Comparison of ENCODE assay signal across 9 cellular contexts in the genomic region with DNA sequence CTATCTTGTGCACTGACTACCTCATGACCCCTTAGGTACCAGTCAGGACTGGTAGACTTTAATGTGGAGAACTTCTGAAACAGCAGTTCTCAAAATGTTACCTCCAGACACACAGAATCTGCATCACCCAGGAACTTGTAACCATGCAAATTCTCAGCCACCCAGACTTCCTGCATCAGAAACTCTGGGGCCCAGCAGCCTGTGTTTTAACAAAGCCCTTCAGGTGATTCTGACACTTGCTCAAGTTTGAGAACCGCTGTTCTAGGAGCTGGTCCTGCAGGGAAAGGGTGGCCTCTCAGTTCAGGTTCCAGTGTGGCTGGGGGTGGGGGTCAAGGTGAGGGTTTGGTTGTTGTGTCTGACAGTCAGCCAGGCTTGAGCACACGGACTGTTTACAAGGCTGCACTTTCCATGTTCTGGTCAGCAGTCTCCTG. TPM values are rescaled to one million over a fixed set of nuclear protein-coding genes. Genes with fewer than 3 reads are reported as not detected.
DNase-seq lines count a peak whose midpoint lies in the region; ATAC-seq, FAIRE-seq and TF ChIP-seq lines count a peak whose summit lies in the region.
"Had no signal": no experiment of that assay in that cellular context is flagged by ENCODE, and none has a peak within 500 bp of the region (broad histone marks: within the 10 kb centered on the region; RNA-seq: fewer than 3 reads in every experiment).

No MANE protein-coding gene starts in this region.

- H3K4me1 Mint-ChIP-seq in GM23338: peaks cover 17% of the 10 kb centered on the region

- H3K36me3 Mint-ChIP-seq in GM23338 (ENCODE audit: low read depth): peaks cover 36% of the 10 kb centered on the region

- ATAC-seq in GM23338: no peak

- TF ChIP-seq CTCF in GM23338 (conservative IDR thresholded peaks at IDR 0.05; ENCODE audit: low read depth in 2 of 2) (no peak), epithelial cell of proximal tubule (conservative IDR thresholded peaks at IDR 0.05; ENCODE audit: low read depth, low read length) (no peak), testis (IDR thresholded peaks at IDR 0.05) (no peak)

- no peaks in the 10 kb centered on the region for H3K9me3 ChIP-seq in testis

- peaks cover 12% of the 10 kb centered on the region for H3K4me1 ChIP-seq in GM23338 (ENCODE audit: insufficient read depth)
- peaks cover 17% of the 10 kb centered on the region for H3K4me1 ChIP-seq in testis

- no peaks in the 10 kb centered on the region for H3K9me2 ChIP-seq in GM23338 (ENCODE audit: insufficient read depth)

- no peak overlapping the region for H2AFZ ChIP-seq in GM23338

- peaks cover 44% of the 10 kb centered on the region for H3K27me3 Mint-ChIP-seq in GM23338 (ENCODE audit: insufficient read depth, low read depth, poor library complexity)

- intact Hi-C loops in testis (cut with DNase I; ENCODE audit: low total_unique reads): no loop called here

- H3K79me2 ChIP-seq in GM23338 (replicated peaks; ENCODE audit: insufficient read depth): no peaks in the 10 kb centered on the region

- H3K27me3 ChIP-seq in GM23338 (ENCODE audit: insufficient read depth) (peaks cover 41% of the 10 kb centered on the region), testis (no peaks in the 10 kb centered on the region)

- 38 to 59% methylated on average over 2 of the region's 2 CpGs for WGBS in testis, 2 donors

- 0 out of 3 replicates have a peak overlapping the region, but pooled peaks have one; percentile 27 for H3K4me3 Mint-ChIP-seq in GM23338

- TF ChIP-seq POLR2A in testis (IDR thresholded peaks at IDR 0.05): no peak

- no peak overlapping the region for H3K4me3 ChIP-seq in GM23338
- H3K4me3 ChIP-seq in epithelial cell of proximal tubule (ENCODE audit: low read depth, low read length): peak overlapping the region; percentile 74
- no peak overlapping the region for H3K4me3 ChIP-seq in testis

- 0 out of 2 replicates have a peak, but pooled peaks cover 7% of the 10 kb centered on the region for H3F3A ChIP-seq in GM23338 (replicated peaks; ENCODE audit: low read depth)

- H3K36me3 ChIP-seq in GM23338 (ENCODE audit: insufficient read depth): peaks cover 4% of the 10 kb centered on the region; the same call in 1 of the 2 replicates
- no peaks in the 10 kb centered on the region for H3K36me3 ChIP-seq in testis (ENCODE audit: low read depth, missing control alignments)

- FAIRE-seq in GM18507 (lab: Jason Lieb, UNC): peak; percentile 77
- FAIRE-seq: islet of Langerhans had no signal

- no peak overlapping the region for H3K27ac Mint-ChIP-seq in GM23338

- H4K20me1 ChIP-seq in GM23338 (replicated peaks; ENCODE audit: insufficient read depth): 0 out of 2 replicates have a peak, but pooled peaks cover 7% of the 10 kb centered on the region

- DNase-seq in GM18507 (ENCODE audit: extremely low spot score, insufficient read length, low read depth) (peak; percentile 15), GM23338 (ENCODE audit: low spot score) (no peak), RPMI8226 (peak; percentile 35), epithelial cell of proximal tubule (ENCODE audit: low read depth) (no peak), testis (no peak), SKM-1 (lab: John Stamatoyannopoulos, UW; ENCODE audit: unreplicated experiment) (no peak), NCI-H1092 (lab: John Stamatoyannopoulos, UW) (no peak), NCI-H2029 treated with DMSO at 0.1 percent for 48 hours (lab: John Stamatoyannopoulos, UW) (no peak)

- H3K4me2 ChIP-seq in GM23338: no peak overlapping the region

- H3K27ac ChIP-seq in GM23338 (ENCODE audit: low read depth) (no peak overlapping the region), testis (peak overlapping the region; percentile 98 to 99)

- H3K9me3 Mint-ChIP-seq in GM23338: peaks cover 37% of the 10 kb centered on the region

TF ChIP-seq in GM23338, 12 proteins besides CTCF, POLR2A, EP300 and RAD21 (continues in another document):
- TF ChIP-seq JUNB (IDR thresholded peaks at IDR 0.05; ENCODE audit: unreplicated experiment) (no peak), CREB1 (CRISPR knock-in tag; IDR thresholded peaks at IDR 0.05; ENCODE audit: low read depth) (no peak), STAT1 (IDR thresholded peaks at IDR 0.05; ENCODE audit: unreplicated experiment) (no peak), POLR2AphosphoS5 (IDR thresholded peaks at IDR 0.05; ENCODE audit: low read depth) (no peak), ETS1 (IDR thresholded peaks at IDR 0.05) (no peak), REST (IDR thresholded peaks at IDR 0.05; ENCODE audit: unreplicated experiment) (no peak), EZH2phosphoT487 (IDR thresholded peaks at IDR 0.05; ENCODE audit: unreplicated experiment) (no peak), EZH2 (IDR thresholded peaks at IDR 0.05; ENCODE audit: low read depth, unreplicated experiment) (no peak), ZNF114 (CRISPR knock-in tag; IDR thresholded peaks at IDR 0.05) (no peak)

RNA-seq across cellular contexts. Expression of gene ZFP62, which starts 28.4 kb away (rescaled TPM):
- total RNA-seq in GM23338 (2014; rRNA removed; shearing (Covaris generic)): 29.6 and 32.9 TPM in 2 replicates
- polyA plus RNA-seq in GM23338 (2016; fragmentation: Nextera tagmentation; extraction: Ambion mirVana): 33.2 and 33.7 TPM in 2 replicates
- total RNA-seq in epithelial cell of proximal tubule: 10.4 and 12.4 TPM in 2 replicates
- total RNA-seq in testis: 10 to 100 TPM; 27.1 to 32.3 TPM
- polyA plus RNA-seq in testis (ENCODE audit: insufficient read depth, low read depth, low replicate concordance): 29.2 TPM

RNA-seq across cellular contexts. Expression of gene MGAT1, which starts 30.0 kb away (rescaled TPM):
- total RNA-seq in GM23338 (2014; rRNA removed; shearing (Covaris generic)): 81.4 and 97.5 TPM in 2 replicates
- polyA plus RNA-seq in GM23338 (2016; fragmentation: Nextera tagmentation; extraction: Ambion mirVana): 23.6 and 23.7 TPM in 2 replicates
- 71.7 and 79.6 TPM in 2 replicates for total RNA-seq in epithelial cell of proximal tubule
- total RNA-seq in testis: 100 to 1,000 TPM in 1 of 2 donors, 10 to 100 TPM in 1; 95.8 to 136 TPM
- 106 TPM for polyA plus RNA-seq in testis (ENCODE audit: insufficient read depth, low read depth, low replicate concordance)

Comparison
In these comparisons a context has a peak if more than half of its experiments do, and no peak if none do; other contexts are left out.
1. DNase-seq: peak in GM18507 (single experiment) and RPMI8226 (single experiment); none in GM23338 (single experiment), epithelial cell of proximal tubule (single experiment), testis (single experiment), SKM-1 (single experiment), NCI-H1092 (single experiment) and NCI-H2029 treated with DMSO at 0.1 percent for 48 hours (single experiment).